Comparison of ENCODE assay signal across 22 cellular contexts in genomic region chr15:39873978-39874377, GRCh38. TPM values are rescaled to one million over a fixed set of nuclear protein-coding genes. Genes with fewer than 3 reads are reported as not detected.
DNase-seq lines count a peak whose midpoint lies in the region; ATAC-seq, FAIRE-seq and TF ChIP-seq lines count a peak whose summit lies in the region.
"Had no signal": no experiment of that assay in that cellular context is flagged by ENCODE, and none has a peak within 500 bp of the region (broad histone marks: within the 10 kb centered on the region; RNA-seq: fewer than 3 reads in every experiment).

No MANE protein-coding gene starts in this region.

- H3K27ac ChIP-seq in IMR-90 (ENCODE audit: insufficient read depth, low read length) = no peak overlapping the region
- no peak overlapping the region for H3K27ac ChIP-seq in kidney (ENCODE audit: low read depth in 2 of 2, low read length in 2 of 2)
- H3K27ac ChIP-seq in upper lobe of left lung = no peak overlapping the region
- H3K27ac ChIP-seq: 22Rv1, C4-2B had no signal

- H2AK5ac ChIP-seq in IMR-90 (ENCODE audit: low read depth, low read length) = no peak overlapping the region

- H2BK20ac ChIP-seq in IMR-90 (ENCODE audit: low read depth, low read length) = no peak overlapping the region

- peak overlapping the region; percentile 25 for H2BK5ac ChIP-seq in IMR-90 (ENCODE audit: low read depth, low read length, poor library complexity, severe bottlenecking)

- H3K9me1 ChIP-seq in IMR-90 (ENCODE audit: insufficient read depth, low read length) = peaks cover 36% of the 10 kb centered on the region

- H2BK15ac ChIP-seq in IMR-90 (ENCODE audit: low read depth, low read length) = no peak overlapping the region

- H2BK120ac ChIP-seq in IMR-90 (ENCODE audit: low read depth, low read length) = no peak overlapping the region

- TF ChIP-seq CTCF in GM06990 (IDR thresholded peaks at IDR 0.05; ENCODE audit: insufficient read depth, low read length, poor library complexity, severe bottlenecking) = no peak
- no peak for TF ChIP-seq CTCF in IMR-90 (conservative IDR thresholded peaks at IDR 0.05; ENCODE audit: low read depth, low read length)
- TF ChIP-seq CTCF in kidney (IDR thresholded peaks at IDR 0.05; ENCODE audit: borderline replicate concordance, extremely low read depth, insufficient read depth) = no peak
- no peak for TF ChIP-seq CTCF in upper lobe of left lung (IDR thresholded peaks at IDR 0.05)

- no peak overlapping the region for H3K14ac ChIP-seq in IMR-90 (replicated peaks; ENCODE audit: low read depth, low read length)

- H3K4me1 ChIP-seq in IMR-90 (ENCODE audit: control insufficient read depth, insufficient read depth, low read length) (peaks cover 16% of the 10 kb centered on the region), kidney (ENCODE audit: control insufficient read depth in 1 of 2, insufficient read depth in 1 of 2, low read depth in 1 of 2, low read length in 2 of 2) (no peaks in the 10 kb centered on the region), upper lobe of left lung (no peaks in the 10 kb centered on the region)

- H2AK9ac ChIP-seq in IMR-90 (replicated peaks; ENCODE audit: low read depth, low read length, poor library complexity) = no peak overlapping the region

- no peaks in the 10 kb centered on the region for H3K36me3 Mint-ChIP-seq in activated CD4-positive, alpha-beta T cell treated with anti-CD3 and anti-CD28 coated beads for 36 hours (ENCODE audit: low read depth)

- intact Hi-C loops in activated CD4-positive, alpha-beta T cell treated with anti-CD3 and anti-CD28 coated beads for 36 hours (cut with DNase I, micrococcal nuclease) = loop anchor here (1.0 to 2.0 kb wide), 3 partner anchors 88 to 189 kb away; no protein-coding TSS in a partner anchor
- intact Hi-C loops in IMR-90 (cut with micrococcal nuclease) = loop anchor here (2.0 kb wide), 1 partner anchor 187 kb away; no protein-coding TSS in a partner anchor
- intact Hi-C loops in kidney (cut with DNase I) = no loop called here

- in situ Hi-C loops in IMR-90 (cut with MboI; ENCODE audit: low sequenced_read_pairs) = no loop called here

- BruUV-seq in IMR-90 (replicated peaks; lab: Mats Ljungman, UMichigan) = no TSS peak

- peaks cover 10% of the 10 kb centered on the region for H3K4me1 Mint-ChIP-seq in activated CD4-positive, alpha-beta T cell treated with anti-CD3 and anti-CD28 coated beads for 36 hours

- CTCF ChIA-PET in activated CD4-positive, alpha-beta T cell treated with anti-CD3 and anti-CD28 coated beads for 36 hours (lab: Charles Lee) = interaction anchor here (1.0 to 4.4 kb wide), 6 partner anchors 86 to 401 kb away, joined by 4 to 36 read pairs (median 6); partner anchors contain the start of gene FSIP1
- CTCF ChIA-PET in IMR-90 (lab: Yijun Ruan, JAX) = interaction anchor here (0.6 to 1.7 kb wide), 4 partner anchors 14 to 87 kb away, joined by 3 to 5 read pairs (median 4); no protein-coding TSS in a partner anchor

- FAIRE-seq in kidney (lab: Jason Lieb, UNC) = no peak
- FAIRE-seq: D721Med, H1, K562 had no signal

- H3K4me3 Mint-ChIP-seq in activated CD4-positive, alpha-beta T cell treated with anti-CD3 and anti-CD28 coated beads for 36 hours = no peak overlapping the region

- no peak overlapping the region for H3K23ac ChIP-seq in IMR-90 (ENCODE audit: low read depth, low read length)

- no peak overlapping the region for H4K8ac ChIP-seq in IMR-90 (ENCODE audit: low read depth in 2 of 2, low read length in 2 of 2)

- no peak for TF ChIP-seq POLR2A in IMR-90 (IDR thresholded peaks at IDR 0.05; ENCODE audit: low read depth, low read length)
- no peak for TF ChIP-seq POLR2A in upper lobe of left lung (IDR thresholded peaks at IDR 0.05)

- peaks cover 2% of the 10 kb centered on the region for H3K27me3 Mint-ChIP-seq in activated CD4-positive, alpha-beta T cell treated with anti-CD3 and anti-CD28 coated beads for 36 hours

- H3K9me3 Mint-ChIP-seq in activated CD4-positive, alpha-beta T cell treated with anti-CD3 and anti-CD28 coated beads for 36 hours (ENCODE audit: low read depth) = no peaks in the 10 kb centered on the region

- POLR2A ChIA-PET in activated CD4-positive, alpha-beta T cell treated with anti-CD3 and anti-CD28 coated beads for 36 hours (lab: Charles Lee) = no interaction called here
- POLR2A ChIA-PET in IMR-90 (lab: Charles Lee; ENCODE audit: unreplicated experiment) = interaction anchor here (0.7 kb wide), 1 partner anchor 56 kb away, joined by 4 read pairs; no protein-coding TSS in a partner anchor

- no peak for TF ChIP-seq RAD21 in IMR-90 (IDR thresholded peaks at IDR 0.05; ENCODE audit: low read length)

- no peak overlapping the region for H3K4ac ChIP-seq in IMR-90 (ENCODE audit: low read depth, low read length)

- H4K91ac ChIP-seq in IMR-90 (ENCODE audit: insufficient read depth, low read depth, low read length) = no peak overlapping the region

- no peak for DNase-seq in activated CD4-positive, alpha-beta T cell treated with anti-CD3 and anti-CD28 coated beads for 36 hours
- no peak for DNase-seq in activated CD4-positive, alpha-beta T cell treated with anti-CD3 and anti-CD28 coated beads for 1 hour
- peak; percentile 36 for DNase-seq in GM06990 (ENCODE audit: extremely low read depth, insufficient read length)
- DNase-seq in IMR-90 = no peak
- no peak for DNase-seq in kidney
- DNase-seq in NCI-H226 = no peak
- no peak for DNase-seq in upper lobe of left lung
- DNase-seq: AML-193, NCI-H1105, NCI-H187, NCI-H2107, NCI-H2227 treated with DMSO at 0.1 percent for 48 hours, NCI-H524, PC-3, RPMI8226, SHP77 treated with DMSO at 0.1 percent for 48 hours had no signal

- H3K9ac ChIP-seq in IMR-90 (ENCODE audit: low read depth, low read length) (no peak overlapping the region), kidney (ENCODE audit: low read length in 2 of 2) (no peak overlapping the region)

- peak; percentile 78 for ATAC-seq in activated CD4-positive, alpha-beta T cell treated with anti-CD3 and anti-CD28 coated beads for 36 hours
- peak; percentile 58 for ATAC-seq in HG02610 (IDR thresholded peaks at IDR 0.05; ENCODE audit: unreplicated experiment)
- ATAC-seq in IMR-90 (ENCODE audit: low read depth) = no peak
- ATAC-seq in upper lobe of left lung (ENCODE audit: low FRiP score in 2 of 2) = no peak
- ATAC-seq: K562 had no signal

- H4K20me1 ChIP-seq in IMR-90 (ENCODE audit: insufficient read depth, low read length) = peaks cover 76% of the 10 kb centered on the region; the same call in 1 of the 2 replicates

- H3K4me3 ChIP-seq in GM06990 (replicated peaks; ENCODE audit: low read depth, low read length) (no peak overlapping the region), IMR-90 (ENCODE audit: insufficient read depth, low read depth, low read length) (no peak overlapping the region), kidney (ENCODE audit: low read length in 2 of 2) (no peak overlapping the region), upper lobe of left lung (no peak overlapping the region)
- H3K4me3 ChIP-seq: K562 had no signal

- no peak overlapping the region for H2AFZ ChIP-seq in IMR-90 (replicated peaks; ENCODE audit: low read length, poor library complexity)

- H3K27me3 ChIP-seq in GM06990 (replicated peaks; ENCODE audit: control insufficient read depth, insufficient read depth, low read length) = no peaks in the 10 kb centered on the region
- no peaks in the 10 kb centered on the region for H3K27me3 ChIP-seq in IMR-90 (ENCODE audit: control insufficient read depth, insufficient read depth, low read length)
- no peaks in the 10 kb centered on the region for H3K27me3 ChIP-seq in upper lobe of left lung

- WGBS in IMR-90 (ENCODE audit: extremely low coverage in 2 of 2, insufficient read length in 1 of 2), 2 experiments = no CpG with 5 or more reads among the region's 2 CpGs
- WGBS in upper lobe of left lung, 2 donors = 91 to 94% methylated on average over 2 of the region's 2 CpGs

- H3K36me3 ChIP-seq in GM06990 (ENCODE audit: control insufficient read depth, insufficient read depth, low read length) (no peaks in the 10 kb centered on the region), IMR-90 (ENCODE audit: control insufficient read depth, insufficient read depth, low read length) (no peaks in the 10 kb centered on the region), kidney (ENCODE audit: control insufficient read depth in 1 of 2, insufficient read depth in 2 of 2, low read length in 2 of 2) (no peaks in the 10 kb centered on the region), upper lobe of left lung (no peaks in the 10 kb centered on the region)

- no peak overlapping the region for H3K4me2 ChIP-seq in IMR-90 (ENCODE audit: low read depth, low read length)

- H3K27ac Mint-ChIP-seq in activated CD4-positive, alpha-beta T cell treated with anti-CD3 and anti-CD28 coated beads for 36 hours = no peak overlapping the region

- no peaks in the 10 kb centered on the region for H3K9me3 ChIP-seq in IMR-90 (ENCODE audit: control insufficient read depth, insufficient read depth, low read length)
- H3K9me3 ChIP-seq in kidney (ENCODE audit: control insufficient read depth in 1 of 2, low read length in 2 of 2) = no peaks in the 10 kb centered on the region
- H3K9me3 ChIP-seq in upper lobe of left lung = no peaks in the 10 kb centered on the region

- H3K56ac ChIP-seq in IMR-90 (ENCODE audit: extremely low read depth, insufficient read depth, low read length) = no peak overlapping the region

- dilution Hi-C loops in IMR-90 (cut with HindIII; ENCODE audit: low sequenced_read_pairs, unreplicated experiment) = no loop called here

- no peak for TF ChIP-seq EP300 in upper lobe of left lung (IDR thresholded peaks at IDR 0.05)

- H3K18ac ChIP-seq in IMR-90 (ENCODE audit: low read depth, low read length) = no peak overlapping the region

- no peak overlapping the region for H4K5ac ChIP-seq in IMR-90 (ENCODE audit: low read depth, low read length)

- peaks cover 34 to 86% of the 10 kb centered on the region in 2 experiments for H3K79me1 ChIP-seq in IMR-90 (ENCODE audit: low read depth in 1 of 2, low read length in 2 of 2)

TF ChIP-seq in IMR-90, 13 proteins besides CTCF, POLR2A, EP300 and RAD21 (continues in another document):
- no peak for TF ChIP-seq CEBPB (IDR thresholded peaks at IDR 0.05; ENCODE audit: low read depth, low read length)

RNA-seq across cellular contexts. Expression of gene GPR176, which starts 46.1 kb away (rescaled TPM):
- under 1 TPM; 0.14 to 0.30 TPM for total RNA-seq in activated CD4-positive, alpha-beta T cell treated with anti-CD3 and anti-CD28 coated beads for 36 hours
- total RNA-seq in IMR-90 (2012; rRNA removed) (194 and 246 TPM in 2 replicates), kidney (7.6 TPM), upper lobe of left lung (10 to 100 TPM in 1 of 6 donors, 1 to 10 TPM in 5; 1.4 to 12.0 (median 4.9) TPM)
- polyA plus RNA-seq in IMR-90 (2012; rRNA removed) (114 and 118 TPM in 2 replicates), kidney (ENCODE audit: insufficient read depth, low read depth, low replicate concordance) (2.9 TPM)
- 89.6 and 120 TPM in 2 replicates for polyA plus RNA-seq in IMR-90 (2012; cell fraction: cytosol; rRNA removed)
- polyA plus RNA-seq in IMR-90 (2012; cell fraction: nucleus; rRNA removed; ENCODE audit: low replicate concordance) = 71.7 and 95.1 TPM in 2 replicates

RNA-seq across cellular contexts. Expression of gene EIF2AK4, which starts 59.9 kb away (rescaled TPM):
- 10 to 100 TPM; 40.8 TPM for total RNA-seq in activated CD4-positive, alpha-beta T cell treated with anti-CD3 and anti-CD28 coated beads for 36 hours
- 132 and 139 TPM in 2 replicates for total RNA-seq in IMR-90 (2012; rRNA removed)
- 75.3 and 80.3 TPM in 2 replicates for polyA plus RNA-seq in IMR-90 (2012; rRNA removed)
- polyA plus RNA-seq in IMR-90 (2012; cell fraction: cytosol; rRNA removed) = 35.6 and 77.8 TPM in 2 replicates
- 20.2 and 41.4 TPM in 2 replicates for polyA plus RNA-seq in IMR-90 (2012; cell fraction: nucleus; rRNA removed; ENCODE audit: low replicate concordance)
- total RNA-seq in kidney = 30.9 TPM
- polyA plus RNA-seq in kidney (ENCODE audit: insufficient read depth, low read depth, low replicate concordance) = 25.1 TPM
- total RNA-seq in upper lobe of left lung = 10 to 100 TPM; 29.6 to 65.7 (median 42.3) TPM

Comparison
In these comparisons a context has a peak if more than half of its experiments do, and no peak if none do; other contexts are left out.
1. ATAC-seq: peak in activated CD4-positive, alpha-beta T cell treated with anti-CD3 and anti-CD28 coated beads for 36 hours (single experiment) and HG02610 (single experiment); none in IMR-90 (single experiment) and upper lobe of left lung (0 of 2).
2. RNA of gene GPR176, which starts 46.1 kb away (total RNA-seq): 194 to 246 TPM in IMR-90; 7.6 TPM in kidney (single experiment), 1.4 to 12.0 TPM in upper lobe of left lung and 0.14 to 0.30 TPM in activated CD4-positive, alpha-beta T cell treated with anti-CD3 and anti-CD28 coated beads for 36 hours; every median in the first group is over 10 times any median in the second.